In genomic region chr5:2284678-2285077, GRCh38 we compare ENCODE assay signal across 29 cellular contexts.
"Had no signal": no experiment of that assay in that cellular context is flagged by ENCODE, and none has a peak within 500 bp of the region (broad histone marks: within the 10 kb centered on the region; RNA-seq: fewer than 3 reads in every experiment).

No MANE protein-coding gene starts in this region.

- H3K27me3 ChIP-seq: adrenal gland, body of pancreas, brain microvascular endothelial cell, breast epithelium had no signal

- H3K4me1 ChIP-seq: adrenal gland, body of pancreas, breast epithelium had no signal

- DNase-seq: activated B cell treated with CpG ODN at 0.5 μM for 24 hours; activated CD4-positive, alpha-beta memory T cell treated with anti-CD3 and anti-CD28 coated beads for 36 hours; activated CD4-positive, alpha-beta T cell treated with anti-CD3 and anti-CD28 coated beads for 4 hours; activated CD4-positive, alpha-beta T cell treated with anti-CD3 and anti-CD28 coated beads, Interleukin-2, amount 10 ng/mL, durations not matched to agents 24 days and 14 days; activated CD4-positive, alpha-beta T cell treated with anti-CD3 and anti-CD28 coated beads, Interleukin-2, amount 50 U/mL, for 1 hour; activated CD4-positive, alpha-beta T cell treated with anti-CD3 and anti-CD28 coated beads, Interleukin-2, amount 50 U/mL, for 4 hours; activated CD4-positive, CD25-positive, alpha-beta regulatory T cell treated with anti-CD3 and anti-CD28 coated beads, Interleukin-2, amount 50 U/mL, for 72 hours; activated CD8-positive, alpha-beta memory T cell treated with anti-CD3 and anti-CD28 coated beads, Interleukin-2, amount 50 U/mL, for 4 hours; activated CD8-positive, alpha-beta T cell treated with anti-CD3 and anti-CD28 coated beads for 36 hours; activated effector memory CD4-positive, alpha-beta T cell treated with anti-CD3 and anti-CD28 coated beads, Interleukin-2, amount 50 U/mL, for 16 hours; activated naive CD4-positive, alpha-beta T cell treated with anti-CD3 and anti-CD28 coated beads, Interleukin-2, amount 10 ng/mL, durations not matched to agents 7 days and 5 days; activated naive CD4-positive, alpha-beta T cell treated with Interleukin-2 at 50 U/mL for 16 hours; activated naive CD8-positive, alpha-beta T cell treated with anti-CD3 and anti-CD28 coated beads, Interleukin-2, amount 10 ng/mL, durations not matched to agents 7 days and 5 days; activated T-cell treated with anti-CD3 and anti-CD28 coated beads for 4 hours; activated T-cell treated with anti-CD3 and anti-CD28 coated beads, Interleukin-2, amount 50 U/mL, for 1 hour; activated T-cell treated with anti-CD3 and anti-CD28 coated beads, Interleukin-2, amount 50 U/mL, for 4 hours; activated T-cell treated with anti-CD3 and anti-CD28 coated beads, Interleukin-2, amount 50 U/mL, for 72 hours; adrenal gland; amniotic stem cell; aorta; body of pancreas; brain microvascular endothelial cell; central memory CD4-positive, alpha-beta T cell; SW 1271; T-helper 1 cell; T-helper 2 cell; T-helper 9 cell had no signal

- H3K9me3 ChIP-seq: adrenal gland, body of pancreas, breast epithelium had no signal

- H3K4me3 ChIP-seq: adrenal gland, body of pancreas, breast epithelium had no signal

- H3K27ac ChIP-seq: adrenal gland, body of pancreas, brain microvascular endothelial cell, breast epithelium, VCaP had no signal

- H3K36me3 ChIP-seq: adrenal gland, brain microvascular endothelial cell, breast epithelium had no signal
